22 cellular contexts compared by ENCODE assay signal in genomic region chr4:4425696-4426095, GRCh38. TPM values are rescaled to one million over a fixed set of nuclear protein-coding genes. Genes with fewer than 3 reads are reported as not detected.
DNase-seq lines count a peak whose midpoint lies in the region; ATAC-seq, FAIRE-seq and TF ChIP-seq lines count a peak whose summit lies in the region.
"Had no signal": no experiment of that assay in that cellular context is flagged by ENCODE, and none has a peak within 500 bp of the region (broad histone marks: within the 10 kb centered on the region; RNA-seq: fewer than 3 reads in every experiment).

No MANE protein-coding gene starts in this region.

- CTCF ChIA-PET in H1 (lab: Charles Lee; ENCODE audit: partially characterized antibody) = interaction anchor here (0.8 to 3.8 kb wide), 11 partner anchors 8 to 165 kb away, joined by 3 to 28 read pairs (median 3); partner anchors contain the start of gene NSG1

- no peak overlapping the region for H3K4me3 Mint-ChIP-seq in neural progenitor cell
- H3K4me3 Mint-ChIP-seq: IgD-negative memory B cell had no signal

- H4K5ac ChIP-seq in H1 (ENCODE audit: insufficient read length, low read depth, low read length) = no peak overlapping the region

- no peak for TF ChIP-seq POLR2A in H1 (IDR thresholded peaks at IDR 0.05; ENCODE audit: control extremely low read depth in 1 of 2, low read depth in 2 of 2, low read length in 2 of 2)
- no peak for TF ChIP-seq POLR2A in vagina (IDR thresholded peaks at IDR 0.05)

- peak overlapping the region; percentile 82; the same call in 1 of the 2 replicates for H2BK20ac ChIP-seq in H1 (ENCODE audit: low read length)

- no peak for TF ChIP-seq EP300 in H1 (IDR thresholded peaks at IDR 0.05; ENCODE audit: borderline replicate concordance in 1 of 2, low read depth in 2 of 2, low read length in 2 of 2)

- no peaks in the 10 kb centered on the region for H3K79me1 ChIP-seq in H1 (ENCODE audit: low read depth, low read length)

- H3K18ac ChIP-seq in H1 (ENCODE audit: extremely low read depth, low read length) = no peak overlapping the region; the same call in 1 of the 2 replicates

- peaks cover 15% of the 10 kb centered on the region for H3K36me3 Mint-ChIP-seq in neural progenitor cell

- H2AK5ac ChIP-seq in H1 (ENCODE audit: low read depth, low read length) = peak overlapping the region; percentile 26; the same call in 1 of the 2 replicates

- no peaks in the 10 kb centered on the region for H4K20me1 ChIP-seq in H1 (replicated peaks in 1 of 2; ENCODE audit: control insufficient read depth in 1 of 2, insufficient read depth in 2 of 2, low read length in 2 of 2)
- peaks cover 12% of the 10 kb centered on the region for H4K20me1 ChIP-seq in neural progenitor cell (ENCODE audit: low read depth)

- peak overlapping the region; percentile 59 for H4K91ac ChIP-seq in H1 (replicated peaks; ENCODE audit: insufficient read length, low read length)

- no peaks in the 10 kb centered on the region for H3K9me3 ChIP-seq in H1 (ENCODE audit: insufficient read depth in 2 of 2, low read depth in 1 of 2, low read length in 1 of 2)
- H3K9me3 ChIP-seq in neural progenitor cell (ENCODE audit: low read depth) = no peaks in the 10 kb centered on the region
- no peaks in the 10 kb centered on the region for H3K9me3 ChIP-seq in vagina
- H3K9me3 ChIP-seq: HAP-1 had no signal

- no peak for DNase-seq in left cardiac atrium
- DNase-seq in Right ventricle myocardium inferior (ENCODE audit: missing footprints) = no peak
- DNase-seq in H1 (ENCODE audit: low read depth in 1 of 2, low spot score in 2 of 2) = no peak
- no peak for DNase-seq in neural progenitor cell (ENCODE audit: low spot score)
- DNase-seq in vagina (ENCODE audit: extremely low spot score in 2 of 2) = peak; percentile 31 to 64
- DNase-seq in OCI-M1 (lab: John Stamatoyannopoulos, UW) = no peak
- DNase-seq: ACHN, C1 segment of cervical spinal cord, DND-41, Karpas-422, NCI-H1048, NCI-H1436, NCI-H2029, NCI-H345, NCI-H524 treated with DMSO at 0.1 percent for 48 hours, PC-3, RPMI8226 had no signal

- H3K4me3 ChIP-seq in H1 (ENCODE audit: extremely low read depth in 1 of 4, insufficient read depth in 2 of 4, low read depth in 3 of 4, low read length in 4 of 4) (no peak overlapping the region), neural progenitor cell (no peak overlapping the region), vagina (no peak overlapping the region)
- H3K4me3 ChIP-seq: HAP-1 had no signal

- H3K36me3 ChIP-seq in H1 (ENCODE audit: control insufficient read depth in 2 of 4, insufficient read depth in 4 of 4, low read length in 3 of 4) (peaks cover 0 to 3% (median under 1%) of the 10 kb centered on the region in 4 experiments; a peak in 2 of 8 replicates), neural progenitor cell (no peaks in the 10 kb centered on the region), vagina (peaks cover 0 to 29% of the 10 kb centered on the region in 2 donors)

- no peak overlapping the region for H3K56ac ChIP-seq in H1 (replicated peaks; ENCODE audit: insufficient read length, low read depth, low read length)

- H3K4me1 Mint-ChIP-seq in neural progenitor cell = peaks cover 52% of the 10 kb centered on the region

- peak overlapping the region; percentile 17 for H3K4ac ChIP-seq in H1 (replicated peaks; ENCODE audit: insufficient read length, low read depth, low read length)

- H3K27ac Mint-ChIP-seq in neural progenitor cell = peak overlapping the region; percentile 83

- ATAC-seq in left cardiac atrium = peak; percentile 57 to 62
- ATAC-seq in Right ventricle myocardium inferior = no peak
- no peak for ATAC-seq in HG02840 (IDR thresholded peaks at IDR 0.05; ENCODE audit: low FRiP score, unreplicated experiment)
- ATAC-seq in GM18867 (IDR thresholded peaks at IDR 0.05; ENCODE audit: unreplicated experiment) = no peak
- ATAC-seq: PC-3 had no signal

- H3K9me3 Mint-ChIP-seq in neural progenitor cell = no peaks in the 10 kb centered on the region
- H3K9me3 Mint-ChIP-seq: IgD-negative memory B cell had no signal

- H3K4me2 ChIP-seq in H1 (ENCODE audit: insufficient read depth in 1 of 2, low read depth in 2 of 2, low read length in 2 of 2) = no peak overlapping the region; a peak in 1 of 4 replicates
- no peak overlapping the region for H3K4me2 ChIP-seq in neural progenitor cell

- H3K14ac ChIP-seq in H1 (ENCODE audit: insufficient read length) = no peak overlapping the region

- H3K4me1 ChIP-seq in H1 (replicated peaks in 1 of 4; ENCODE audit: control insufficient read depth in 3 of 4, insufficient read depth in 4 of 4, low read length in 3 of 4) (peaks cover 21 to 50% (median 36%) of the 10 kb centered on the region in 4 experiments), neural progenitor cell (peaks cover 15% of the 10 kb centered on the region), vagina (no peaks in the 10 kb centered on the region)

- peak overlapping the region; percentile 22 for H2BK15ac ChIP-seq in H1 (ENCODE audit: low read length)

- H2AFZ ChIP-seq in H1 (ENCODE audit: low read length) (no peak overlapping the region), neural progenitor cell (replicated peaks) (no peak overlapping the region)

- no peak overlapping the region for H3K27ac ChIP-seq in H1 (ENCODE audit: low read depth, low read length)
- no peak overlapping the region for H3K27ac ChIP-seq in neural progenitor cell
- no peak overlapping the region for H3K27ac ChIP-seq in vagina

- H3K23me2 ChIP-seq in H1 (ENCODE audit: low read depth, low read length) = no peaks in the 10 kb centered on the region

- peaks cover 2% of the 10 kb centered on the region for H3K27me3 Mint-ChIP-seq in neural progenitor cell (ENCODE audit: insufficient read depth, low read depth)
- H3K27me3 Mint-ChIP-seq: IgD-negative memory B cell had no signal

- H3K23ac ChIP-seq in H1 (ENCODE audit: insufficient read length) = no peak overlapping the region

- H2BK5ac ChIP-seq in H1 (ENCODE audit: low read depth, low read length) = peak overlapping the region; percentile 36; the same call in 1 of the 2 replicates

- H3K27me3 ChIP-seq in H1 (replicated peaks in 1 of 4; ENCODE audit: control insufficient read depth in 3 of 4, extremely low read depth in 1 of 4, insufficient read depth in 3 of 4, low read length in 3 of 4) = no peaks in the 10 kb centered on the region; a peak in 1 of 7 replicates
- H3K27me3 ChIP-seq in neural progenitor cell = no peaks in the 10 kb centered on the region
- no peaks in the 10 kb centered on the region for H3K27me3 ChIP-seq in vagina

- no peak overlapping the region; the same call in 1 of the 2 replicates for H2BK12ac ChIP-seq in H1 (ENCODE audit: low read depth, low read length)

- H3K9ac ChIP-seq in H1 (replicated peaks in 1 of 4; ENCODE audit: extremely low read depth in 1 of 4, low read depth in 3 of 4, low read length in 3 of 4) = no peak overlapping the region
- H3K9ac ChIP-seq in neural progenitor cell = no peak overlapping the region

- intact Hi-C loops in left cardiac atrium (cut with DNase I) (no loop called here), Right ventricle myocardium inferior (cut with DNase I) (no loop called here), vagina (cut with DNase I) (no loop called here)

- H3F3A ChIP-seq in neural progenitor cell (ENCODE audit: low read depth) = peaks cover 13% of the 10 kb centered on the region

- no peak for FAIRE-seq in H1 (lab: Jason Lieb, UNC)
- FAIRE-seq: G401.6 had no signal

- 93% methylated on average over 7 of the region's 7 CpGs; no CpG with 5 or more reads in 1 of the 2 experiments for whole genome bisulfite sequencing in H1 (ENCODE audit: extremely low coverage in 1 of 2, insufficient coverage in 1 of 2, insufficient read length in 1 of 2, insufficient replicate concordance in 2 of 2, low coverage in 1 of 2, low lambda C conversion rate in 2 of 2, missing lambda C conversion rate in 1 of 2), 2 experiments

- no peak for TF ChIP-seq CTCF in H1 (IDR thresholded peaks at IDR 0.05; ENCODE audit: control extremely low read depth in 1 of 3, insufficient read depth in 1 of 3, low read depth in 1 of 3, low read length in 3 of 3)
- no peak for TF ChIP-seq CTCF in neural progenitor cell (IDR thresholded peaks at IDR 0.05)
- no peak for TF ChIP-seq CTCF in vagina (IDR thresholded peaks at IDR 0.05)

- H2BK120ac ChIP-seq in H1 (replicated peaks; ENCODE audit: low read depth, low read length) = no peak overlapping the region

- TF ChIP-seq RAD21 in H1 (IDR thresholded peaks at IDR 0.05 in 1 of 2, conservative IDR thresholded peaks at IDR 0.05 in 1 of 2; ENCODE audit: low read depth in 2 of 2, low read length in 2 of 2) = no peak

- H3K79me2 ChIP-seq in H1 (ENCODE audit: control insufficient read depth in 1 of 2, insufficient read depth in 2 of 2, low read length in 2 of 2) (no peaks in the 10 kb centered on the region), neural progenitor cell (ENCODE audit: low read depth) (no peaks in the 10 kb centered on the region)

- POLR2A ChIA-PET in H1 (lab: Charles Lee; ENCODE audit: partially characterized antibody) = interaction anchor here (1.8 to 4.2 kb wide), 2 partner anchors 10 to 18 kb away, joined by 5 to 17 read pairs; no protein-coding TSS in a partner anchor

- H4K8ac ChIP-seq in H1 (ENCODE audit: extremely low read depth, insufficient read depth, low read length) = no peak overlapping the region

TF ChIP-seq in H1, 55 proteins besides CTCF, POLR2A, EP300 and RAD21 (continues in another document):
- TF ChIP-seq RXRA (IDR thresholded peaks at IDR 0.05; ENCODE audit: insufficient read depth, low read depth, low read length) (no peak), CEBPB (IDR thresholded peaks at IDR 0.05; ENCODE audit: low read depth, low read length) (no peak), SP4 (IDR thresholded peaks at IDR 0.05; ENCODE audit: low read length) (no peak), BACH1 (IDR thresholded peaks at IDR 0.05; ENCODE audit: low read length) (no peak), SP1 (IDR thresholded peaks at IDR 0.05; ENCODE audit: low read depth, low read length) (no peak), SIN3A (conservative IDR thresholded peaks at IDR 0.05 in 1 of 2, IDR thresholded peaks at IDR 0.05 in 1 of 2; ENCODE audit: low read depth in 1 of 2, low read length in 2 of 2) (no peak)

RNA-seq across cellular contexts. Expression of gene NSG1, which starts 38.8 kb away (rescaled TPM):
- total RNA-seq in left cardiac atrium (10 to 100 TPM; 10.1 to 16.8 TPM), Right ventricle myocardium inferior (8.9 TPM), neural progenitor cell (ENCODE audit: low replicate concordance) (17.9 and 41.6 TPM in 2 replicates), vagina (32.9 TPM)
- 56.6 and 61.4 TPM in 2 replicates for total RNA-seq in H1 (2021; fragmentation: NEBNext Ultra II Directional; extraction: Animal tissue kit (Norgen Biotek cat#: 25700))
- 35.7 and 60.0 TPM in 2 replicates for polyA plus RNA-seq in H1 (2011; rRNA removed)
- 34.1 TPM for polyA plus RNA-seq in H1 (2011; cell fraction: cytosol; rRNA removed)
- 44.9 TPM for polyA plus RNA-seq in H1 (2011; cell fraction: nucleus; rRNA removed)
- polyA plus RNA-seq in H1 (2012, experiment 1 of 2) = 52.4 to 65.6 TPM (median 59.1 TPM) in 4 replicates
- 30.2 TPM for polyA plus RNA-seq in H1 (2012, experiment 2 of 2)
- polyA plus RNA-seq in H1 (2013, experiment 1 of 2) = 44.8 TPM
- polyA plus RNA-seq in H1 (2013, experiment 2 of 2) = 56.6 TPM
- polyA minus RNA-seq in H1 (2011; rRNA and poly(A)+ RNA removed) = 30.0 and 42.4 TPM in 2 replicates
- polyA minus RNA-seq in H1 (2011; cell fraction: cytosol; rRNA and poly(A)+ RNA removed) = 14.4 TPM
- 11.0 TPM for polyA minus RNA-seq in H1 (2011; cell fraction: nucleus; rRNA and poly(A)+ RNA removed)
- total RNA-seq: PC-3 had no signal

Comparison
In these comparisons a context has a peak if more than half of its experiments do, and no peak if none do; other contexts are left out.
1. ATAC-seq: peak in left cardiac atrium (2 of 2); none in Right ventricle myocardium inferior (single experiment), HG02840 (single experiment) and GM18867 (single experiment).
2. DNase-seq: peak in vagina (2 of 2); none in left cardiac atrium (single experiment), Right ventricle myocardium inferior (single experiment), H1 (0 of 2), neural progenitor cell (single experiment) and OCI-M1 (single experiment).